ENCODE assay signal across 15 cellular contexts in the genomic region with DNA sequence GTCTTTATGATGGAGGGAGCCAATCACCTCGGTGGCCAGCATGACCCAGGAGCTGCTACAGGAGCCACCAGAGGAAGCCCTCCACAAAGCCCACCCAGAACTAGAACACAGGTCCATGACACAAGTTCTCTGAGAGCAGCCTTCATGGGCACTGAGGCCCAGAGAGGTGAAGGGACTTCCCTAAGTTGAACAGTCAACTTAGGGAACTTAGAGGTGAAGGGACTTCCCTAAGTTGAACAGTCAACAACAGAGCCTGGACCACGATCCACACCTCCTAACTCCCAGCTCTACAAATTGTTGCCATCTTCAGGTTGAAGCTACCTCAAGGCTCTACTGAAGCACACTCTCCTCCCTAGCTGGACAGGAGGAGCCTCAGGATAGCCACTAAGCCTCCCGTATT.
"Had no signal": no experiment of that assay in that cellular context is flagged by ENCODE, and none has a peak within 500 bp of the region (broad histone marks: within the 10 kb centered on the region; RNA-seq: fewer than 3 reads in every experiment).

No MANE protein-coding gene starts in this region.

- H3K27ac Mint-ChIP-seq: T-cell had no signal

- ATAC-seq: foreskin keratinocyte; left colon; mucosa of descending colon; naive thymus-derived CD8-positive, alpha-beta T cell; T-cell had no signal

- H3K27me3 ChIP-seq: colonic mucosa, stomach had no signal

- H3K4me3 ChIP-seq: colonic mucosa, mucosa of descending colon, stomach, thoracic aorta had no signal

- H3K36me3 ChIP-seq: colonic mucosa, stomach, thoracic aorta, WERI-Rb-1 had no signal

- H3K9me3 ChIP-seq: colonic mucosa, mucosa of descending colon, thoracic aorta had no signal

- H3K27ac ChIP-seq: colonic mucosa, foreskin keratinocyte, stomach, thoracic aorta, WERI-Rb-1 had no signal

- H3K27me3 Mint-ChIP-seq: T-cell had no signal

- H3K4me1 ChIP-seq: colonic mucosa, foreskin keratinocyte, stomach had no signal

- H3K36me3 Mint-ChIP-seq: naive thymus-derived CD8-positive, alpha-beta T cell had no signal

- DNase-seq: activated CD4-positive, alpha-beta T cell treated with anti-CD3 and anti-CD28 coated beads for 4 hours; activated T-cell treated with anti-CD3 and anti-CD28 coated beads, Interleukin-2, amount 50 U/mL, for 1 hour; caudate nucleus; colonic mucosa; foreskin keratinocyte; head of caudate nucleus; left colon; mucosa of descending colon; naive thymus-derived CD8-positive, alpha-beta T cell; posterior cingulate gyrus; small intestine; stomach; T-cell; WERI-Rb-1 had no signal

- H3K4me3 Mint-ChIP-seq: naive thymus-derived CD8-positive, alpha-beta T cell; T-cell had no signal
